Comparison of ENCODE assay signal across 8 cellular contexts in the genomic region with DNA sequence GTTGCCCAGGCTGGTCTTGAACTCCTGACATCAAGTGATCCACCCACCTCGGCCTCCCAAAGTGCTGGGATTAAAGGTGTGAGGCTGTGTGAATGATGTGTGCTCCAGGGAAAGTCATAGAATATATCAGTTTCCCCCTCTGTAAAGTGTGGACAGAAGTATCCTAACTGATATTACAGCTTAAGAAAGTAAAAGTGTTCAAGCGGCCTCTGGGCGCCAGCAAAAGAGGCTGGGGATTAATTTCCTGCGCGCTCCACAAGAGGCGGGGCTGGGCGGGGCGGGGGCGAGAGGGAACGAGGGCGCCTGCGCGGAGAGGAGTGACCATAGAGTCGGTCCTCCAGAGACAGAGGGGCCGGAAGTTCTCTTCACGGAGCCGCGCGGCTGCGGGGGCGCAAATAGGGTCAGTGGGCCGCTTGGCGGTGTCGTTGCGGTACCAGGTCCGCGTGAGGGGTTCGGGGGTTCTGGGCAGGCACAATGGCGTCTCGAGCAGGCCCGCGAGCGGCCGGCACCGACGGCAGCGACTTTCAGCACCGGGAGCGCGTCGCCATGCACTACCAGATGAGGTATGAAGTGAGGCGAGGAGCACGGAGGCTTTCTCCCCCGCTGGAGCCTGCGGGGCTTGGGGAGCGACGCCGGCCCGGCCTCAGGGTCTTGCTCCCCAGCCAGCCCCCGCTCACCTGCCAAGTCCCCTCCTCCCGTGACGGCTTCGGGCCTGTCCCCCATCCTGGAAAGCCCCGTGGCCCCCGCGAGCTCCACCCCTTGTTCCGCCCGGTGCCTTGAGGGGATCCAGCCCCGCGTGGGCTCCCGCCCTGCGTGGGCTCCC. TPM values are rescaled to one million over a fixed set of nuclear protein-coding genes. Genes with fewer than 3 reads are reported as not detected.
DNase-seq lines count a peak whose midpoint lies in the region; ATAC-seq and TF ChIP-seq lines count a peak whose summit lies in the region.

Gene JAGN1 (plus strand): TSS at position 362 of the 823 bp plus-strand sequence. CDS start 113 bp downstream, at position 475.

- peaks cover 4% of the 10 kb centered on the region for H3K9me3 Mint-ChIP-seq in activated CD4-positive, alpha-beta T cell treated with anti-CD3 and anti-CD28 coated beads, Interleukin-2, amount 10 ng/mL, durations not matched to agents 24 days and 14 days

- H3K4me3 Mint-ChIP-seq in activated CD4-positive, alpha-beta T cell treated with anti-CD3 and anti-CD28 coated beads, Interleukin-2, amount 10 ng/mL, durations not matched to agents 24 days and 14 days: peak within 1 kb of the TSS; percentile 98

- intact Hi-C loops in activated CD4-positive, alpha-beta T cell treated with anti-CD3 and anti-CD28 coated beads, Interleukin-2, amount 10 ng/mL, durations not matched to agents 24 days and 14 days (cut with micrococcal nuclease): loop anchor here (1.0 to 5.0 kb wide), 8 partner anchors 12 to 358 kb away; partner anchors contain the start of genes ARPC4, CRELD1, IL17RE and MTMR14
- intact Hi-C loops in colonic mucosa (cut with DNase I): no loop called here
- intact Hi-C loops in left colon (cut with DNase I, micrococcal nuclease): no loop called here

- H3K4me1 Mint-ChIP-seq in activated CD4-positive, alpha-beta T cell treated with anti-CD3 and anti-CD28 coated beads, Interleukin-2, amount 10 ng/mL, durations not matched to agents 24 days and 14 days: peaks cover 33% of the 10 kb centered on the region

- peak within 1 kb of the TSS; percentile 67 for H3K4me3 ChIP-seq in colonic mucosa

- H3K9ac ChIP-seq in colonic mucosa (ENCODE audit: low read depth in 2 of 2, low read length in 2 of 2): peak within 1 kb of the TSS; percentile 90 to 96

- H3K27ac Mint-ChIP-seq in activated CD4-positive, alpha-beta T cell treated with anti-CD3 and anti-CD28 coated beads, Interleukin-2, amount 10 ng/mL, durations not matched to agents 24 days and 14 days: peak within 1 kb of the TSS; percentile 99

- DNase-seq in AML-193 (lab: John Stamatoyannopoulos, UW) (peak; percentile 88), NCI-H69 (lab: John Stamatoyannopoulos, UW) (peak; percentile 87), colonic mucosa (peak; percentile 94), left colon (peak; percentile 88 to 93)
- peak; percentile 96 for DNase-seq in activated CD4-positive, alpha-beta T cell treated with anti-CD3 and anti-CD28 coated beads, Interleukin-2, amount 10 ng/mL, durations not matched to agents 24 days and 14 days
- peak; percentile 67 to 93 (median 84) for DNase-seq in stimulated activated CD4-positive, alpha-beta T cell treated with anti-CD3 and anti-CD28 coated beads, Interleukin-1b, Interleukin-23, amount 100 ng/mL, for 24 hours (ENCODE audit: low read depth in 4 of 4, low spot score in 1 of 4)

- ATAC-seq in GM19035 (IDR thresholded peaks at IDR 0.05; ENCODE audit: unreplicated experiment): peak; percentile 92
- peak; percentile 76 for ATAC-seq in HG03342 (IDR thresholded peaks at IDR 0.05; ENCODE audit: unreplicated experiment)
- peak; percentile 93 for ATAC-seq in left colon

- peaks cover 4% of the 10 kb centered on the region for H3K4me1 ChIP-seq in colonic mucosa

- no peaks in the 10 kb centered on the region for H3K27me3 ChIP-seq in colonic mucosa

- no peaks in the 10 kb centered on the region for H3K27me3 Mint-ChIP-seq in activated CD4-positive, alpha-beta T cell treated with anti-CD3 and anti-CD28 coated beads, Interleukin-2, amount 10 ng/mL, durations not matched to agents 24 days and 14 days

- no peaks in the 10 kb centered on the region for H3K9me3 ChIP-seq in colonic mucosa

- peak within 1 kb of the TSS; percentile 86 for H3K27ac ChIP-seq in colonic mucosa

- H3K36me3 Mint-ChIP-seq in activated CD4-positive, alpha-beta T cell treated with anti-CD3 and anti-CD28 coated beads, Interleukin-2, amount 10 ng/mL, durations not matched to agents 24 days and 14 days (ENCODE audit: low read depth): peaks cover 34% of the 10 kb centered on the region

- TF ChIP-seq CTCF in colonic mucosa (IDR thresholded peaks at IDR 0.05): no peak

- no peaks in the 10 kb centered on the region for H3K36me3 ChIP-seq in colonic mucosa

RNA-seq across cellular contexts. Expression of gene JAGN1, which starts in this region (rescaled TPM):
- 39.5 and 41.0 TPM in 2 replicates for total RNA-seq in activated CD4-positive, alpha-beta T cell treated with anti-CD3 and anti-CD28 coated beads, Interleukin-2, amount 10 ng/mL, durations not matched to agents 24 days and 14 days
- 10 to 100 TPM; 43.7 to 51.2 TPM for total RNA-seq in colonic mucosa
- 10 to 100 TPM; 40.9 to 41.7 TPM for total RNA-seq in left colon

Comparison
In these comparisons a context has a peak if more than half of its experiments do, and no peak if none do; other contexts are left out.
1. Peak in every context shown above with its lines: DNase-seq, ATAC-seq, H3K4me3 ChIP-seq and H3K27ac ChIP-seq.